Comparison of ENCODE assay signal across 7 cellular contexts in the genomic region with DNA sequence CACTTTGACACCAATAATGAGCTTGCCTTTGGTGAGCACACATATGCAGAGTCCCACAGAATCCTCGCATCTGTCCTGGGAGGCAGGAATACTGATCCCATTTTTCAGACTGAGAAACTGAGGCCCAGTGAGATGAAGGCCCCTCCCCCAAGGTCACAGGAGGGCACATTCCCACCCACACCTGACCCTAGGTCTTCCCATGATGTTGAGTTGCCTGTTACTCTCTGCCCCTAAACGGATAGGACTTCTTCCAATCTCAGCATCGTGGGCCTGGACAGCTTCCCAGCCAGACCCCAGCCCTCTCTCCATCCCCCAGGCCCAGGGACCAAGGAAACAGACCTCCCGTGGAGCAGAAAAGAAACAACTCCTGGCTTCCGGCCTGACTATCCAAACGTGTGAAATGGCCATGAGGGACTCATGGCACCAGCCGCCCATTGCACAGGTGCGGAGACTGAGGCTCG. TPM values are rescaled to one million over a fixed set of nuclear protein-coding genes. Genes with fewer than 3 reads are reported as not detected.
A peak's percentile ranks its signal among the peaks of the same experiment; 100 is the strongest.
DNase-seq lines count a peak whose midpoint lies in the region; ATAC-seq and TF ChIP-seq lines count a peak whose summit lies in the region.

No MANE protein-coding gene starts in this region.

- ATAC-seq in GM21717 (IDR thresholded peaks at IDR 0.05; ENCODE audit: unreplicated experiment): peak; percentile 8
- ATAC-seq in RWPE2 (ENCODE audit: low read depth): no peak
- no peak for ATAC-seq in GM19395 (IDR thresholded peaks at IDR 0.05; ENCODE audit: unreplicated experiment)

- peak overlapping the region; percentile 31 for H3K27ac ChIP-seq in RWPE2 (ENCODE audit: poor library complexity, severe bottlenecking)

- H3K9me3 ChIP-seq in RWPE2 (ENCODE audit: severe bottlenecking) (no peaks in the 10 kb centered on the region), skeletal muscle satellite cell (replicated peaks; ENCODE audit: low read length) (no peaks in the 10 kb centered on the region)

- TF ChIP-seq CTCF in RWPE2 (IDR thresholded peaks at IDR 0.05; ENCODE audit: poor library complexity, severe bottlenecking) (no peak), fibroblast of the aortic adventitia (IDR thresholded peaks at IDR 0.05; ENCODE audit: insufficient read depth, low read length) (no peak)

- peak overlapping the region; percentile 88 for H3K4me3 ChIP-seq in RWPE2 (ENCODE audit: severe bottlenecking)
- peak overlapping the region; percentile 84 for H3K4me3 ChIP-seq in fibroblast of the aortic adventitia (ENCODE audit: low read depth, low read length)
- H3K4me3 ChIP-seq in skeletal muscle satellite cell (ENCODE audit: low read length): peak overlapping the region; percentile 87

- peak overlapping the region; percentile 98 for H3K4me2 ChIP-seq in skeletal muscle satellite cell (ENCODE audit: low read length)

- peak overlapping the region; percentile 83 for H3K9ac ChIP-seq in skeletal muscle satellite cell (ENCODE audit: low read depth, low read length)

- DNase-seq in RWPE2 (ENCODE audit: low spot score) (no peak), fibroblast of the aortic adventitia (ENCODE audit: low read depth) (no peak), DMS79 (lab: John Stamatoyannopoulos, UW) (no peak), DMS53 (lab: John Stamatoyannopoulos, UW) (no peak)

- H3K36me3 ChIP-seq in RWPE2 (ENCODE audit: low read depth) (no peaks in the 10 kb centered on the region), skeletal muscle satellite cell (ENCODE audit: insufficient read depth, low read length) (no peaks in the 10 kb centered on the region)

- H3K4me1 ChIP-seq in RWPE2 (ENCODE audit: insufficient read depth, poor library complexity, severe bottlenecking): peaks cover 8% of the 10 kb centered on the region
- peaks cover 24% of the 10 kb centered on the region for H3K4me1 ChIP-seq in skeletal muscle satellite cell (ENCODE audit: control insufficient read depth, insufficient read depth, low read length)

- no peaks in the 10 kb centered on the region for H3K27me3 ChIP-seq in RWPE2 (ENCODE audit: insufficient read depth, poor library complexity, severe bottlenecking)
- H3K27me3 ChIP-seq in skeletal muscle satellite cell (ENCODE audit: control insufficient read depth, insufficient read depth, low read length): no peaks in the 10 kb centered on the region

RNA-seq across cellular contexts. Expression of gene SH3GLB2, which starts 0.9 kb away (rescaled TPM):
- 32.1 and 41.0 TPM in 2 replicates for total RNA-seq in fibroblast of the aortic adventitia (ENCODE audit: low replicate concordance)
- total RNA-seq in skeletal muscle satellite cell (2012; rRNA removed): 24.6 and 27.7 TPM in 2 replicates

RNA-seq across cellular contexts. Expression of gene MIGA2, which starts 9.2 kb away (rescaled TPM):
- total RNA-seq in fibroblast of the aortic adventitia (ENCODE audit: low replicate concordance): 20.6 and 35.5 TPM in 2 replicates
- 15.7 and 16.2 TPM in 2 replicates for total RNA-seq in skeletal muscle satellite cell (2012; rRNA removed)

RNA-seq across cellular contexts. Expression of gene DOLPP1, which starts 53.7 kb away (rescaled TPM):
- 7.8 and 12.4 TPM in 2 replicates for total RNA-seq in fibroblast of the aortic adventitia (ENCODE audit: low replicate concordance)
- total RNA-seq in skeletal muscle satellite cell (2012; rRNA removed): 8.6 and 10.5 TPM in 2 replicates
